10 cellular contexts compared by ENCODE assay signal in the genomic region with DNA sequence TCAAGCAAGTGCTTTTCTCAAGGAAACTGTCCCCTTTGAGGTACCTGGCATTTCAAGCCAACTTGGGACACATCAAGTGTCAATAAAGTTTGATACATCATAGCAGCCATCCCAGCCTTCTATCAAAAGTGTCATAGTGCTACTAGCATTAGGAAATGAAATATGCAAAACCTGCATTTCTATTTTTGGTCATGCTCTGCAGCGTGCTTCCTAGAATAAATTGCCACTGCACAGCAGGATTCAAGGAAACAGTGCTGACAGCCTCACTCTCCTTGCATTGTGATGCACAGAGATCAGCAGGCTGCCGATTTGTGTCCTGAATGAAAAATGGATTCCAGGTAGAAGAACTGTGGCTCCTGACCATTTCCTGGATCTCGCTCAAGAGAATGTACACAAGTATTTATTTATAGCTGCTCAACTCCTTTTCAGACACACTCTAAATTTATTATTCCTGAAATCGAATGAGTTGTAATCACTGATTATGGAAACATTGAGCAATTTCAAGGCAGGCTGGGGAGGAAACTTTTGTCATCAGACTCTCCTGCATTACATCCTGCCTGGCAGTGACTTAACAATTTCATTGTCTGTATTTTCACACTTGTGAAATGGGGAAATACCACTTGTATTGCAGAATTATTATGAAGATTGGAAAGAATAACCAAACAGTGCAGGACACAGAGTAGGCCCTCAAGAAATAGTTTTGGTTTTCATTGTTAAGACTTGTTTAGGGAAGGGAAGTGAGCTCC.
DNase-seq lines count a peak whose midpoint lies in the region; ATAC-seq and TF ChIP-seq lines count a peak whose summit lies in the region.
"Had no signal": no experiment of that assay in that cellular context is flagged by ENCODE, and none has a peak within 500 bp of the region (broad histone marks: within the 10 kb centered on the region; RNA-seq: fewer than 3 reads in every experiment).

No MANE protein-coding gene starts in this region.

- H3K4me1 ChIP-seq in tibial nerve = peaks cover 0 to 36% (median 17%) of the 10 kb centered on the region in 4 donors

- peaks cover 27% of the 10 kb centered on the region for H3K4me1 Mint-ChIP-seq in T-helper 2 cell treated with Interferon-gamma antibody and Interleukin-4, amounts not matched to agents 5 μg/mL and 100 μg/mL, for 36 hours (ENCODE audit: low read depth)
- H3K4me1 Mint-ChIP-seq in stimulated activated naive CD8-positive, alpha-beta T cell treated with anti-CD3 and anti-CD28 coated beads, Interleukin-15, amount 100 ng/mL, for 72 hours = peaks cover 26% of the 10 kb centered on the region

- peaks cover 0 to 6% (median 0%) of the 10 kb centered on the region in 4 donors for H3K9me3 ChIP-seq in tibial nerve

- no peaks in the 10 kb centered on the region for H3K36me3 Mint-ChIP-seq in T-helper 2 cell treated with Interferon-gamma antibody and Interleukin-4, amounts not matched to agents 5 μg/mL and 100 μg/mL, for 36 hours (ENCODE audit: low read depth)

- ATAC-seq in stimulated activated naive CD8-positive, alpha-beta T cell treated with anti-CD3 and anti-CD28 coated beads, Interleukin-15, amount 100 ng/mL, for 72 hours = peak; percentile 45

- TF ChIP-seq EP300 in tibial nerve (IDR thresholded peaks at IDR 0.05) = peak in 1 of 2 donors; percentile 49

- peak overlapping the region in 2 of 4 donors; percentile 29 to 33 for H3K27ac ChIP-seq in tibial nerve
- H3K27ac ChIP-seq: BLaER1, KMS-11 had no signal

- H3K4me3 ChIP-seq in tibial nerve = no peak overlapping the region
- H3K4me3 ChIP-seq: BLaER1 had no signal

- no peak for DNase-seq in T-helper 2 cell treated with Interferon-gamma antibody and Interleukin-4, amounts not matched to agents 5 μg/mL and 100 μg/mL, for 36 hours (ENCODE audit: low spot score)
- DNase-seq in T-helper 2 cell (no peak), SKM-1 (lab: John Stamatoyannopoulos, UW; ENCODE audit: unreplicated experiment) (peak; percentile 28), glomerular endothelial cell (ENCODE audit: extremely low read depth, low read depth, low spot score) (peak; percentile 83), posterior cingulate gyrus (no peak), tibial nerve (ENCODE audit: low spot score in 2 of 2) (no peak), NCI-H446 (lab: John Stamatoyannopoulos, UW) (no peak)
- DNase-seq in stimulated activated naive CD8-positive, alpha-beta T cell treated with anti-CD3 and anti-CD28 coated beads, Interleukin-15, amount 100 ng/mL, for 72 hours = no peak

- H3K27me3 ChIP-seq in tibial nerve = no peaks in the 10 kb centered on the region
- H3K27me3 ChIP-seq: BLaER1 had no signal

- peak overlapping the region; percentile 11 for H3K27ac Mint-ChIP-seq in T-helper 2 cell treated with Interferon-gamma antibody and Interleukin-4, amounts not matched to agents 5 μg/mL and 100 μg/mL, for 36 hours
- peak overlapping the region; percentile 14 to 79 for H3K27ac Mint-ChIP-seq in stimulated activated naive CD8-positive, alpha-beta T cell treated with anti-CD3 and anti-CD28 coated beads, Interleukin-15, amount 100 ng/mL, for 72 hours

- peaks cover 0 to 12% (median 0%) of the 10 kb centered on the region in 3 donors for H3K36me3 ChIP-seq in tibial nerve
- H3K36me3 ChIP-seq: BLaER1 had no signal

- no peak for TF ChIP-seq CTCF in tibial nerve (IDR thresholded peaks at IDR 0.05)

- intact Hi-C loops in posterior cingulate gyrus (cut with DNase I) = no loop called here

- peaks cover 12% of the 10 kb centered on the region for H3K9me3 Mint-ChIP-seq in T-helper 2 cell treated with Interferon-gamma antibody and Interleukin-4, amounts not matched to agents 5 μg/mL and 100 μg/mL, for 36 hours
- no peaks in the 10 kb centered on the region for H3K9me3 Mint-ChIP-seq in stimulated activated naive CD8-positive, alpha-beta T cell treated with anti-CD3 and anti-CD28 coated beads, Interleukin-15, amount 100 ng/mL, for 72 hours

- no peaks in the 10 kb centered on the region for H3K27me3 Mint-ChIP-seq in T-helper 2 cell treated with Interferon-gamma antibody and Interleukin-4, amounts not matched to agents 5 μg/mL and 100 μg/mL, for 36 hours (ENCODE audit: low read depth)
- H3K27me3 Mint-ChIP-seq in stimulated activated naive CD8-positive, alpha-beta T cell treated with anti-CD3 and anti-CD28 coated beads, Interleukin-15, amount 100 ng/mL, for 72 hours = no peaks in the 10 kb centered on the region

- 32 to 38% methylated on average over 4 of the region's 4 CpGs for WGBS in tibial nerve, 2 donors

- no peak overlapping the region for H3K4me3 Mint-ChIP-seq in T-helper 2 cell treated with Interferon-gamma antibody and Interleukin-4, amounts not matched to agents 5 μg/mL and 100 μg/mL, for 36 hours
- peak overlapping the region in 1 of 2 donors; percentile 19 for H3K4me3 Mint-ChIP-seq in stimulated activated naive CD8-positive, alpha-beta T cell treated with anti-CD3 and anti-CD28 coated beads, Interleukin-15, amount 100 ng/mL, for 72 hours

- TF ChIP-seq POLR2A in tibial nerve (IDR thresholded peaks at IDR 0.05) = no peak

Comparison
In these comparisons a context has a peak if more than half of its experiments do, and no peak if none do; other contexts are left out.
1. DNase-seq: peak in SKM-1 (single experiment) and glomerular endothelial cell (single experiment); none in T-helper 2 cell treated with Interferon-gamma antibody and Interleukin-4, amounts not matched to agents 5 μg/mL and 100 μg/mL, for 36 hours (single experiment), T-helper 2 cell (0 of 5), stimulated activated naive CD8-positive, alpha-beta T cell treated with anti-CD3 and anti-CD28 coated beads, Interleukin-15, amount 100 ng/mL, for 72 hours (0 of 2), posterior cingulate gyrus (0 of 10), tibial nerve (0 of 2) and NCI-H446 (0 of 2).